Comparison of ENCODE assay signal across 1 cellular context in genomic region chr10:72260588-72261322, GRCh38.
TF ChIP-seq lines count a peak whose summit lies in the region.

No MANE protein-coding gene starts in this region.

TF ChIP-seq in HEK293, 187 proteins besides CTCF, POLR2A, EP300 and RAD21 (continued from another document and continues in another):
- TF ChIP-seq TSHZ1 (tag by site-specific recombination; IDR thresholded peaks at IDR 0.05; ENCODE audit: borderline replicate concordance) (0 out of 2 replicates have a peak, but pooled peaks have one; percentile 3), SP3 (tag by site-specific recombination; IDR thresholded peaks at IDR 0.05) (peak; percentile 95), ZNF146 (tag by site-specific recombination; IDR thresholded peaks at IDR 0.05) (0 out of 2 replicates have a peak, but pooled peaks have one; percentile 12), ZSCAN5A (tag by site-specific recombination; IDR thresholded peaks at IDR 0.05) (peak; percentile 8; the same call in 1 of the 2 replicates), ZBTB1 (tag by site-specific recombination; IDR thresholded peaks at IDR 0.05) (no peak), ZNF513 (tag by site-specific recombination; IDR thresholded peaks at IDR 0.05) (no peak), ZNF184 (tag by site-specific recombination; IDR thresholded peaks at IDR 0.05) (0 out of 2 replicates have a peak, but pooled peaks have one; percentile 40), ZBTB17 (tag by site-specific recombination; IDR thresholded peaks at IDR 0.05) (peak; percentile 55), ZNF768 (tag by site-specific recombination; IDR thresholded peaks at IDR 0.05) (no peak; the same call in 1 of the 2 replicates), ZNF211 (tag by site-specific recombination; IDR thresholded peaks at IDR 0.05; ENCODE audit: low read depth) (no peak), ZBTB7A (tag by site-specific recombination; IDR thresholded peaks at IDR 0.05; ENCODE audit: low read depth) (peak; percentile 68; the same call in 1 of the 2 replicates), ZNF280C (tag by site-specific recombination; IDR thresholded peaks at IDR 0.05) (no peak), MYNN (tag by site-specific recombination; IDR thresholded peaks at IDR 0.05; ENCODE audit: borderline replicate concordance) (no peak), ZBTB49 (tag by site-specific recombination; IDR thresholded peaks at IDR 0.05; ENCODE audit: low read depth) (no peak), ZNF621 (tag by site-specific recombination; IDR thresholded peaks at IDR 0.05) (no peak), KLF1 (tag by site-specific recombination; IDR thresholded peaks at IDR 0.05) (peak; percentile 87), ZNF24 (tag by site-specific recombination; IDR thresholded peaks at IDR 0.05) (peak; percentile 78), ZNF16 (tag by site-specific recombination; IDR thresholded peaks at IDR 0.05; ENCODE audit: low read depth) (no peak), RBAK (tag by site-specific recombination; IDR thresholded peaks at IDR 0.05) (no peak), ZFP69B (tag by site-specific recombination; IDR thresholded peaks at IDR 0.05) (peak; percentile 71), ZNF785 (tag by site-specific recombination; IDR thresholded peaks at IDR 0.05) (0 out of 2 replicates have a peak, but pooled peaks have one; percentile 2), ZNF302 (tag by site-specific recombination; IDR thresholded peaks at IDR 0.05; ENCODE audit: low read depth) (no peak), GLIS1 (tag by site-specific recombination; IDR thresholded peaks at IDR 0.05) (peak; percentile 99), ZXDB (tag by site-specific recombination; IDR thresholded peaks at IDR 0.05) (peak; percentile 90; the same call in 1 of the 2 replicates), ZNF626 (tag by site-specific recombination; IDR thresholded peaks at IDR 0.05) (no peak), ZFP37 (tag by site-specific recombination; IDR thresholded peaks at IDR 0.05) (no peak), ZNF600 (tag by site-specific recombination; IDR thresholded peaks at IDR 0.05) (no peak), ZNF449 (tag by site-specific recombination; IDR thresholded peaks at IDR 0.05) (no peak), ZBTB6 (tag by site-specific recombination; IDR thresholded peaks at IDR 0.05) (no peak), ZNF529 (tag by site-specific recombination; IDR thresholded peaks at IDR 0.05; ENCODE audit: insufficient replicate concordance) (no peak), ZNF157 (tag by site-specific recombination; IDR thresholded peaks at IDR 0.05) (no peak), ZNF23 (tag by site-specific recombination; IDR thresholded peaks at IDR 0.05; ENCODE audit: borderline replicate concordance) (no peak), ZSCAN16 (tag by site-specific recombination; IDR thresholded peaks at IDR 0.05) (no peak), ZNF37A (tag by site-specific recombination; IDR thresholded peaks at IDR 0.05) (no peak), ZNF169 (tag by site-specific recombination; IDR thresholded peaks at IDR 0.05) (no peak), ZNF704 (tag by site-specific recombination; IDR thresholded peaks at IDR 0.05) (no peak), ZNF266 (tag by site-specific recombination; IDR thresholded peaks at IDR 0.05; ENCODE audit: low read depth) (no peak), ZNF416 (tag by site-specific recombination; IDR thresholded peaks at IDR 0.05) (no peak), ZNF521 (tag by site-specific recombination; IDR thresholded peaks at IDR 0.05) (no peak), ZNF133 (tag by site-specific recombination; IDR thresholded peaks at IDR 0.05) (no peak), BCL11B (tag by site-specific recombination; IDR thresholded peaks at IDR 0.05; ENCODE audit: low read depth) (no peak), ZNF362 (tag by site-specific recombination; IDR thresholded peaks at IDR 0.05) (no peak), ZNF514 (tag by site-specific recombination; IDR thresholded peaks at IDR 0.05) (no peak), KLF9 (tag by site-specific recombination; IDR thresholded peaks at IDR 0.05; ENCODE audit: low read depth) (peak; percentile 86), ZNF544 (tag by site-specific recombination; IDR thresholded peaks at IDR 0.05) (no peak), GLIS2 (tag by site-specific recombination; IDR thresholded peaks at IDR 0.05) (peak; percentile 95), ZNF202 (tag by site-specific recombination; IDR thresholded peaks at IDR 0.05; ENCODE audit: borderline replicate concordance) (no peak), YY2 (tag by site-specific recombination; IDR thresholded peaks at IDR 0.05) (no peak), ZNF701 (tag by site-specific recombination; IDR thresholded peaks at IDR 0.05) (no peak)
